Comparison of ENCODE assay signal across 18 cellular contexts in the genomic region with DNA sequence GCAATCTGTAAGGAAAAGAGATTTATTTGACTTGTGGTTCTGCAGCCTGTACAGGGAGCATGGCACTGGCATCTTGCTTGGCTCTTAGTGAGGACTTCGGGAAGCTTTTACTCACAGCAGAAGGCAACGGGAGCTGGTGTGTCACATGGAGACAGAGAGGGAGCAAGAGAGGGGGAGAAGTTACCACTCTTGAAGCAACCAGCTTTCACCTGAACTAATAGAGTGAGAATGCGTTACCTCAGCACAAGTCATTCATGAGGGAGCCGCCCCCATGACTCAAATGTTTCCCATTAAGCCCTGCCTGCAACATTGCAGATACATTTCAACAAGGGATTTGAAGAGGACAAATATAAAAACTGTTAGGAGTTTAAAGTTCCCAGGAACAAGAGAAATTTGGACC.
DNase-seq lines count a peak whose midpoint lies in the region; ATAC-seq and TF ChIP-seq lines count a peak whose summit lies in the region.
"Had no signal": no experiment of that assay in that cellular context is flagged by ENCODE, and none has a peak within 500 bp of the region (broad histone marks: within the 10 kb centered on the region; RNA-seq: fewer than 3 reads in every experiment).

No MANE protein-coding gene starts in this region.

- no peaks in the 10 kb centered on the region for H3K4me1 ChIP-seq in prostate gland (replicated peaks)
- H3K4me1 ChIP-seq: A549, SJCRH30 had no signal

- POLR2A ChIA-PET in RWPE1 (lab: Yijun Ruan, JAX; ENCODE audit: low non-redundant PET): no interaction called here

- H3K36me3 ChIP-seq in prostate gland: no peaks in the 10 kb centered on the region
- H3K36me3 ChIP-seq: SJCRH30 had no signal

- no peak overlapping the region for H3K27ac Mint-ChIP-seq in T-helper 17 cell

- no peak overlapping the region for H3K4me3 Mint-ChIP-seq in T-helper 17 cell

- 80% methylated on average over 4 of the region's 4 CpGs for WGBS in prostate gland

- no peak overlapping the region for H3K27ac ChIP-seq in RWPE1
- H3K27ac ChIP-seq in epithelial cell of prostate: peak overlapping the region; percentile 93
- no peak overlapping the region for H3K27ac ChIP-seq in prostate gland
- H3K27ac ChIP-seq: A549, C4-2B, SJCRH30 had no signal

- in situ Hi-C loops in Caki2 (cut with HindIII; ENCODE audit: low pct_unique_long_range_greater_than_20kb, low sequenced_read_pairs): loop anchor here (25.0 kb wide), 1 partner anchor 838 kb away; no protein-coding TSS in a partner anchor

- no peak overlapping the region for H3K4me3 ChIP-seq in prostate gland
- H3K4me3 ChIP-seq: A549, SJCRH30 had no signal

- H3K27me3 ChIP-seq in prostate gland (replicated peaks; ENCODE audit: insufficient read depth): peaks cover 4% of the 10 kb centered on the region
- H3K27me3 ChIP-seq: SJCRH30 had no signal

- TF ChIP-seq POLR2A in prostate gland (IDR thresholded peaks at IDR 0.05): no peak

- intact Hi-C loops in prostate gland (cut with DNase I): no loop called here

- no peaks in the 10 kb centered on the region for H3K4me1 Mint-ChIP-seq in T-helper 17 cell

- H3K27me3 Mint-ChIP-seq in T-helper 17 cell: no peaks in the 10 kb centered on the region

- peak; percentile 1 for DNase-seq in Caki2 (ENCODE audit: low read depth)
- DNase-seq in RWPE1 (ENCODE audit: low spot score): peak; percentile 26
- peak; percentile 80 for DNase-seq in epithelial cell of prostate (ENCODE audit: low read depth, low spot score)
- DNase-seq in left kidney (ENCODE audit: low read depth, low spot score): peak; percentile 24
- DNase-seq in T-helper 17 cell: no peak
- no peak for DNase-seq in NK-92 treated with Interleukin-12 subunit alpha and Interleukin-12 subunit beta, amount 100 ng/mL, for 24 hours (lab: John Stamatoyannopoulos, UW)
- DNase-seq in prostate gland (ENCODE audit: low spot score): no peak
- DNase-seq: COR-L47, H7, Karpas-422, NCI-H1105 treated with DMSO at 0.1 percent for 48 hours, NCI-H187 treated with DMSO at 0.1 percent for 48 hours, NCI-H2171 treated with DMSO at 0.1 percent for 48 hours, NCI-H510A, SJCRH30 had no signal

- H3K9me3 ChIP-seq in T-helper 17 cell (ENCODE audit: control insufficient read depth, low read length, poor library complexity, severe bottlenecking) (no peaks in the 10 kb centered on the region), prostate gland (no peaks in the 10 kb centered on the region)
- H3K9me3 ChIP-seq: A549, SJCRH30 had no signal

- no peak for TF ChIP-seq CTCF in RWPE1 (conservative IDR thresholded peaks at IDR 0.05; ENCODE audit: low read depth)
- TF ChIP-seq CTCF in prostate gland (IDR thresholded peaks at IDR 0.05): no peak

- H3K36me3 Mint-ChIP-seq in T-helper 17 cell (ENCODE audit: low read depth): no peaks in the 10 kb centered on the region

- ATAC-seq in T-helper 17 cell (no peak), GM21528 (IDR thresholded peaks at IDR 0.05; ENCODE audit: low FRiP score, unreplicated experiment) (no peak)
- ATAC-seq: A549 had no signal

- CTCF ChIA-PET in RWPE1 (lab: Yijun Ruan, JAX): no interaction called here

Comparison
In these comparisons a context has a peak if more than half of its experiments do, and no peak if none do; other contexts are left out.
1. DNase-seq: peak in Caki2 (single experiment), RWPE1 (single experiment), epithelial cell of prostate (single experiment) and left kidney (single experiment); none in T-helper 17 cell (0 of 3), NK-92 treated with Interleukin-12 subunit alpha and Interleukin-12 subunit beta, amount 100 ng/mL, for 24 hours (single experiment) and prostate gland (single experiment).